ENCODE assay signal across 10 cellular contexts in genomic region chr20:57618091-57618765, GRCh38. TPM values are rescaled to one million over a fixed set of nuclear protein-coding genes. Genes with fewer than 3 reads are reported as not detected.
DNase-seq lines count a peak whose midpoint lies in the region; TF ChIP-seq lines count a peak whose summit lies in the region.
"Had no signal": no experiment of that assay in that cellular context is flagged by ENCODE, and none has a peak within 500 bp of the region (broad histone marks: within the 10 kb centered on the region; RNA-seq: fewer than 3 reads in every experiment).

No MANE protein-coding gene starts in this region.

- intact Hi-C loops in posterior vena cava (cut with DNase I), result no loop called here

- DNase-seq in NCI-H1417 (lab: John Stamatoyannopoulos, UW), result peak; percentile 35 to 64 (median 40)
- no peak for DNase-seq in NCI-H1417 treated with DMSO at 0.1 percent for 48 hours (lab: John Stamatoyannopoulos, UW)
- peak; percentile 78 for DNase-seq in NCI-H2171 treated with DMSO at 0.1 percent for 48 hours (lab: John Stamatoyannopoulos, UW)
- DNase-seq in astrocyte of the hippocampus (ENCODE audit: low read depth, low spot score), result peak; percentile 22
- peak; percentile 48 for DNase-seq in posterior vena cava (ENCODE audit: low spot score)
- no peak for DNase-seq in NCI-H510A (lab: John Stamatoyannopoulos, UW)
- no peak for DNase-seq in iPS-NIHi7 (ENCODE audit: extremely low spot score)
- no peak for DNase-seq in erythroblast (lab: John Stamatoyannopoulos, UW)
- DNase-seq: NCI-H1436 treated with DMSO at 0.1 percent for 48 hours had no signal

- TF ChIP-seq POLR2A in erythroblast (IDR thresholded peaks at IDR 0.05; ENCODE audit: low read length), result no peak

RNA-seq across cellular contexts. Expression of gene ZBP1, which starts 2.0 kb away (rescaled TPM):
- under 1 TPM; 0.24 to 0.37 TPM for total RNA-seq in posterior vena cava
- total RNA-seq: A673 had no signal

RNA-seq across cellular contexts. Expression of gene PCK1, which starts 57.3 kb away (rescaled TPM):
- under 1 TPM; 0.57 to 0.93 TPM for total RNA-seq in posterior vena cava
- total RNA-seq: A673 had no signal

Comparison
In these comparisons a context has a peak if more than half of its experiments do, and no peak if none do; other contexts are left out.
1. DNase-seq: peak in NCI-H1417 (3 of 3), NCI-H2171 treated with DMSO at 0.1 percent for 48 hours (single experiment), astrocyte of the hippocampus (single experiment) and posterior vena cava (single experiment); none in NCI-H1417 treated with DMSO at 0.1 percent for 48 hours (single experiment), NCI-H510A (single experiment), iPS-NIHi7 (single experiment) and erythroblast (0 of 2).